Comparison of ENCODE assay signal across 8 cellular contexts in the genomic region with DNA sequence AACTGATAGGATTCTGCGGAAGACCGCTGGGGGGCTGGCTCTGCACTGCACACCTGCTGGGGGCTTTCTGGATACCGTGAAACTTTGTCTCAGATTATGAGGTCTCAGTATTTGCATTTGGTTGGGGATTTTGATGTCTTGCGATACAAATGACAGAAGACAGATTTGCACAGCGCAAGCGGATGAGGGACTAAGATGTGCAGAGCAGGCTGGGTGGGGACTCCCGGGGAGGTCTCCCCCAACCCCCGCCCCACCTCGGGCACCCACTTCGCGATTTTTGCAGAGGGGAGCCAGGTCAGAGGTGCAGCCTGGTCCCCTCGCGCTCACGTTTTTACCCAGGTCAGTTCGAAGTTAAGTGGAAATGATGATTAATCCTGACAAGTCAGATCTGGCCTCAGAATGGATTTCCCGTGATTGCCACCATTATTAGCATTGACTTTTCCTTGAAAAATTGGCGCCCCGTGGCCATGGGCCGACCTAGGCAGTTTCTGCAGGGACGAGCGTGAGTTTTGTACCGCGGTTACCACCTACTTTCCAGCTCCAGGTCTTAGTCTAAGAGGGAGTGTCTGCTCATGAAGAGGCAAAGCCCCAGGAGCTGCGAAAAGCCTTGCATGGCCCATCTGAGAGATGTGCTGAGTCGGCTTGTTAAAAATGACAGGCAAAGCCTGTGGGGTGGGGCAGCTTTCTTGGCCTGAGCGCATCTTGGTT. TPM values are rescaled to one million over a fixed set of nuclear protein-coding genes. Genes with fewer than 3 reads are reported as not detected.
DNase-seq lines count a peak whose midpoint lies in the region; ATAC-seq and TF ChIP-seq lines count a peak whose summit lies in the region.

No MANE protein-coding gene starts in this region.

- TF ChIP-seq CTCF in KMS-11 (conservative IDR thresholded peaks at IDR 0.05; ENCODE audit: low read depth, low read length): no peak
- TF ChIP-seq CTCF in psoas muscle (IDR thresholded peaks at IDR 0.05): no peak

- H3K9ac ChIP-seq in KMS-11: no peak overlapping the region

- H2AFZ ChIP-seq in KMS-11 (ENCODE audit: low read depth): peak overlapping the region; percentile 79

- no peaks in the 10 kb centered on the region for H4K20me1 ChIP-seq in KMS-11 (ENCODE audit: insufficient read depth)

- H3K4me3 ChIP-seq in KMS-11 (IDR thresholded peaks at IDR 0.05; ENCODE audit: insufficient read depth, low read depth, low read length) (no peak overlapping the region), psoas muscle (peak overlapping the region; percentile 71)
- H3K4me3 ChIP-seq in effector memory CD4-positive, alpha-beta T cell (ENCODE audit: insufficient read depth, low read depth, low read length, poor library complexity, severe bottlenecking): peak overlapping the region; percentile 56

- 8 to 11% (median 8%) methylated on average over 26 of the region's 26 CpGs for WGBS in psoas muscle, 3 donors

- DNase-seq in NCI-H748 (lab: John Stamatoyannopoulos, UW; ENCODE audit: unreplicated experiment): peak; percentile 57
- no peak for DNase-seq in NCI-H748 treated with DMSO at 0.1 percent for 48 hours (lab: John Stamatoyannopoulos, UW)
- DNase-seq in effector memory CD4-positive, alpha-beta T cell: no peak
- DNase-seq in psoas muscle: no peak

- no peaks in the 10 kb centered on the region for H3K36me3 ChIP-seq in KMS-11 (ENCODE audit: insufficient read depth)
- H3K36me3 ChIP-seq in effector memory CD4-positive, alpha-beta T cell (ENCODE audit: control insufficient read depth, insufficient read depth, low read length): no peaks in the 10 kb centered on the region
- no peaks in the 10 kb centered on the region for H3K36me3 ChIP-seq in psoas muscle (ENCODE audit: insufficient read depth in 1 of 2, low read depth in 1 of 2)

- H3K4me1 ChIP-seq in KMS-11 (ENCODE audit: low read depth, poor library complexity, severe bottlenecking) (peaks cover 30% of the 10 kb centered on the region), psoas muscle (peaks cover 26% of the 10 kb centered on the region)
- peaks cover 26% of the 10 kb centered on the region for H3K4me1 ChIP-seq in effector memory CD4-positive, alpha-beta T cell (ENCODE audit: control insufficient read depth, insufficient read depth, low read length, poor library complexity, severe bottlenecking)

- ATAC-seq in psoas muscle (no peak), GM18909 (IDR thresholded peaks at IDR 0.05; ENCODE audit: poor library complexity, unreplicated experiment) (no peak), GM21619 (IDR thresholded peaks at IDR 0.05; ENCODE audit: unreplicated experiment) (no peak), HG03432 (IDR thresholded peaks at IDR 0.05; ENCODE audit: unreplicated experiment) (no peak)

- no peak overlapping the region for H3K27ac ChIP-seq in KMS-11
- H3K27ac ChIP-seq in effector memory CD4-positive, alpha-beta T cell (ENCODE audit: insufficient read depth, low read length, poor library complexity, severe bottlenecking): no peak overlapping the region
- H3K27ac ChIP-seq in psoas muscle: no peak overlapping the region

- H3K79me2 ChIP-seq in KMS-11 (ENCODE audit: insufficient read depth, low read depth): no peaks in the 10 kb centered on the region

- intact Hi-C loops in psoas muscle (cut with DNase I): loop anchor here in 1 of 2 donors (2.0 kb wide), 1 partner anchor 295 kb away; no protein-coding TSS in a partner anchor

- H3K27me3 ChIP-seq in KMS-11 (ENCODE audit: insufficient read depth, low read depth): peaks cover 13% of the 10 kb centered on the region
- H3K27me3 ChIP-seq in effector memory CD4-positive, alpha-beta T cell (replicated peaks; ENCODE audit: control insufficient read depth, insufficient read depth, low read length, poor library complexity, severe bottlenecking): peaks cover 56% of the 10 kb centered on the region
- peaks cover 2 to 66% (median 31%) of the 10 kb centered on the region in 3 donors for H3K27me3 ChIP-seq in psoas muscle (ENCODE audit: insufficient read depth in 3 of 3, low read length in 2 of 3)

- H3K9me3 ChIP-seq in effector memory CD4-positive, alpha-beta T cell (ENCODE audit: control insufficient read depth, low read length): no peaks in the 10 kb centered on the region
- H3K9me3 ChIP-seq in psoas muscle: no peaks in the 10 kb centered on the region

- H3K4me2 ChIP-seq in KMS-11: peak overlapping the region; percentile 86

RNA-seq across cellular contexts. Expression of a gene that starts 1.3 kb away (rescaled TPM):
- under 1 TPM in 2 of 4 donors, not detected in 2; 0.11 to 0.26 TPM for total RNA-seq in psoas muscle
- under 1 TPM; 0.07 to 0.47 (median 0.26) TPM for polyA plus RNA-seq in psoas muscle

RNA-seq across cellular contexts. Expression of a gene that starts 33.2 kb away (rescaled TPM):
- under 1 TPM in 1 of 4 donors, not detected in 3; 0.06 TPM for total RNA-seq in psoas muscle
- polyA plus RNA-seq in psoas muscle: under 1 TPM in 1 of 3 donors, not detected in 2; 0.01 TPM

RNA-seq across cellular contexts. Expression of a gene that starts 38.0 kb away (rescaled TPM):
- not detected for total RNA-seq in psoas muscle
- polyA plus RNA-seq in psoas muscle: under 1 TPM in 1 of 3 donors, not detected in 2; 0.03 TPM
